In the genomic region with DNA sequence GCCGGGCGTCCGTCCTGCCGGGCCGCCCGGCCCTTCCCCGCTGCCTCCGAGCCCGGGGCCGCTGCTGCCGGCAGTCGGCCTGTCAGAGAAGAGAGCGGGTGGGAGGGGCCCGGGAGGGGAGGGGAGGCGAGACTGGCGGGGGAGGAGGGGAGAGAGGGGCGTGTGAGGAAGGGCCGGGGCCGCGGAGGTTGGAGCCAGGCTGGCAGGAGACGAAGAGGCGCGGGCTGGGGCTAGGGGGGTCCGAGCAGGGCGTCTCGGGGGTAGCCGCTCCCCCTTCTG, we compare ENCODE assay signal across 8 cellular contexts. TPM values are rescaled to one million over a fixed set of nuclear protein-coding genes. Genes with fewer than 3 reads are reported as not detected.
DNase-seq lines count a peak whose midpoint lies in the region; ATAC-seq and TF ChIP-seq lines count a peak whose summit lies in the region.

No MANE protein-coding gene starts in this region.

- ATAC-seq in GM19372 (IDR thresholded peaks at IDR 0.05; ENCODE audit: low read depth, unreplicated experiment) (peak; percentile 27), HG03378 (IDR thresholded peaks at IDR 0.05; ENCODE audit: unreplicated experiment) (peak; percentile 13)

- H3K4me2 ChIP-seq in parathyroid adenoma (ENCODE audit: low read length): peak overlapping the region; percentile 61

- peaks cover 0 to 34% (median 5%) of the 10 kb centered on the region in 3 donors for H3K36me3 Mint-ChIP-seq in CD8-positive, alpha-beta memory T cell

- no peak for DNase-seq in CD8-positive, alpha-beta memory T cell
- DNase-seq in activated CD4-positive, alpha-beta T cell treated with anti-CD3 and anti-CD28 coated beads for 4 hours: peak; percentile 85 to 88
- DNase-seq in fibroblast of pulmonary artery (ENCODE audit: low read depth) (no peak), middle frontal gyrus (ENCODE audit: extremely low spot score, low spot score) (no peak), SW480 (ENCODE audit: low spot score) (no peak)

- POLR2A ChIA-PET in CD8-positive, alpha-beta memory T cell (lab: Charles Lee): interaction anchor here (0.5 to 1.9 kb wide), 13 partner anchors 9 to 1649 kb away, joined by 3 to 28 read pairs (median 4); partner anchors contain the start of genes ATP6V0E1, BNIP1, DUSP1 and FBXW11

- no peak for TF ChIP-seq CTCF in fibroblast of pulmonary artery (IDR thresholded peaks at IDR 0.05; ENCODE audit: low read length, missing control alignments)
- no peak for TF ChIP-seq CTCF in parathyroid adenoma (IDR thresholded peaks at IDR 0.05)

- H3K9me3 ChIP-seq in CD8-positive, alpha-beta memory T cell (ENCODE audit: low read length): no peaks in the 10 kb centered on the region
- H3K9me3 ChIP-seq in parathyroid adenoma (ENCODE audit: control insufficient read depth, low read length): no peaks in the 10 kb centered on the region

- no peaks in the 10 kb centered on the region for H3K36me3 ChIP-seq in CD8-positive, alpha-beta memory T cell (ENCODE audit: insufficient read depth, low read length)
- no peaks in the 10 kb centered on the region for H3K36me3 ChIP-seq in parathyroid adenoma (ENCODE audit: control insufficient read depth, insufficient read depth, low read length)

- H3K27ac Mint-ChIP-seq in CD8-positive, alpha-beta memory T cell: peak overlapping the region; percentile 88 to 96 (median 94)

- peak overlapping the region; percentile 80 for H3K4me3 ChIP-seq in CD8-positive, alpha-beta memory T cell (ENCODE audit: low read length)
- H3K4me3 ChIP-seq in fibroblast of pulmonary artery (replicated peaks; ENCODE audit: low read depth, low read length) (peak overlapping the region; percentile 88), parathyroid adenoma (ENCODE audit: low read depth, low read length) (peak overlapping the region; percentile 96)

- H3K27me3 ChIP-seq in CD8-positive, alpha-beta memory T cell (ENCODE audit: insufficient read depth, low read length, poor library complexity, severe bottlenecking): no peaks in the 10 kb centered on the region
- H3K27me3 ChIP-seq in parathyroid adenoma (ENCODE audit: control insufficient read depth, insufficient read depth, low read length): no peaks in the 10 kb centered on the region

- peak overlapping the region; percentile 73 for H3K9ac ChIP-seq in parathyroid adenoma

- CTCF ChIA-PET in CD8-positive, alpha-beta memory T cell (lab: Charles Lee): interaction anchor here (0.9 to 2.0 kb wide), 6 partner anchors 9 to 98 kb away, joined by 3 to 9 read pairs (median 6); partner anchors contain the start of genes ATP6V0E1, BNIP1 and RPL26L1

- peaks cover 32% of the 10 kb centered on the region for H3K4me1 ChIP-seq in CD8-positive, alpha-beta memory T cell (ENCODE audit: insufficient read depth, low read length)
- H3K4me1 ChIP-seq in parathyroid adenoma: peaks cover 11% of the 10 kb centered on the region

- peaks cover 23% of the 10 kb centered on the region for H3K79me2 ChIP-seq in parathyroid adenoma

- H3K9me3 Mint-ChIP-seq in CD8-positive, alpha-beta memory T cell: no peaks in the 10 kb centered on the region

- H3K4me3 Mint-ChIP-seq in CD8-positive, alpha-beta memory T cell: peak overlapping the region; percentile 95 to 97 (median 96)

- peak overlapping the region; percentile 86 for H2AFZ ChIP-seq in parathyroid adenoma

- H3K27ac ChIP-seq in CD8-positive, alpha-beta memory T cell (ENCODE audit: low read depth, low read length): peak overlapping the region; percentile 83
- peak overlapping the region; percentile 81 for H3K27ac ChIP-seq in parathyroid adenoma

- peaks cover 8 to 12% of the 10 kb centered on the region in 2 donors for H3K27me3 Mint-ChIP-seq in CD8-positive, alpha-beta memory T cell

- peaks cover 31 to 54% (median 43%) of the 10 kb centered on the region in 3 donors for H3K4me1 Mint-ChIP-seq in CD8-positive, alpha-beta memory T cell

RNA-seq across cellular contexts. Expression of gene CREBRF, which starts 0.6 kb away (rescaled TPM):
- total RNA-seq in CD8-positive, alpha-beta memory T cell: 10 to 100 TPM; 14.3 to 14.9 TPM
- 61.0 TPM for polyA plus RNA-seq in CD8-positive, alpha-beta memory T cell

Comparison
In these comparisons a context has a peak if more than half of its experiments do, and no peak if none do; other contexts are left out.
1. DNase-seq: peak in activated CD4-positive, alpha-beta T cell treated with anti-CD3 and anti-CD28 coated beads for 4 hours (2 of 2); none in CD8-positive, alpha-beta memory T cell (0 of 5), fibroblast of pulmonary artery (single experiment), middle frontal gyrus (single experiment) and SW480 (single experiment).
2. Peak in every context shown above with its lines, with median percentiles within 50 percentile points of each other: H3K4me3 ChIP-seq.